In the genomic region with DNA sequence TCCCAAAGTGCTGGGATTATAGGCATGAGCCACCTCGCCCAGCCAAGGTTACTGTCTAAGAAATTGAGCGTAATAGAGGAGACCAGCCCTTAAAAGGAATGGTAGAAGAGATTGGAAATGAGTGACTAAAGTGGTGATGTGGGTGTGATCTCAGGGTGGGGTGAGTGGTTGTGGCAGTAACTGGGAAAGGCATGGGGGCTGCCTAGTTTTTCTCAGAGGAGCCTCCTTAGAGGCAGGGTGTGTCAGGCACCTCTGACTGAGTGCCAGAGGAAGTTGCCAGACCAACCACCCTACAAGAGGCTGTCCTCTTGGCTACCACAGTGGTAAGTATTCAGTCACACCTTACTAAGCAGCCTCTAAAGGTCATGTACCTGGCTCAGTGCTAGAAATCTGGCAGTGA, we compare ENCODE assay signal across 14 cellular contexts. TPM values are rescaled to one million over a fixed set of nuclear protein-coding genes. Genes with fewer than 3 reads are reported as not detected.
DNase-seq lines count a peak whose midpoint lies in the region; ATAC-seq and TF ChIP-seq lines count a peak whose summit lies in the region.
"Had no signal": no experiment of that assay in that cellular context is flagged by ENCODE, and none has a peak within 500 bp of the region (broad histone marks: within the 10 kb centered on the region; RNA-seq: fewer than 3 reads in every experiment).

No MANE protein-coding gene starts in this region.

- no peaks in the 10 kb centered on the region for H3K36me3 ChIP-seq in CD8-positive, alpha-beta memory T cell (ENCODE audit: insufficient read depth, low read length)
- no peaks in the 10 kb centered on the region for H3K36me3 ChIP-seq in mucosa of descending colon (ENCODE audit: low read depth)

- intact Hi-C loops in mucosa of descending colon (cut with DNase I, micrococcal nuclease) = no loop called here

- no peaks in the 10 kb centered on the region for H3K27me3 ChIP-seq in CD8-positive, alpha-beta memory T cell (ENCODE audit: insufficient read depth, low read length, poor library complexity, severe bottlenecking)
- H3K27me3 ChIP-seq: right lobe of liver had no signal

- H3K4me3 ChIP-seq in CD8-positive, alpha-beta memory T cell (ENCODE audit: low read length) = no peak overlapping the region
- H3K4me3 ChIP-seq in mucosa of descending colon = no peak overlapping the region
- H3K4me3 ChIP-seq: right lobe of liver had no signal

- H3K4me1 ChIP-seq in CD8-positive, alpha-beta memory T cell (ENCODE audit: insufficient read depth, low read length) = no peaks in the 10 kb centered on the region
- H3K4me1 ChIP-seq in mucosa of descending colon (ENCODE audit: low read depth) = no peaks in the 10 kb centered on the region
- H3K4me1 ChIP-seq: right lobe of liver had no signal

- H3K9me3 ChIP-seq in CD8-positive, alpha-beta memory T cell (ENCODE audit: low read length) = no peaks in the 10 kb centered on the region
- no peaks in the 10 kb centered on the region for H3K9me3 ChIP-seq in mucosa of descending colon
- H3K9me3 ChIP-seq: right lobe of liver had no signal

- CTCF ChIA-PET in CD8-positive, alpha-beta memory T cell (lab: Charles Lee) = no interaction called here

- H3K4me3 Mint-ChIP-seq in CD8-positive, alpha-beta memory T cell = no peak overlapping the region
- no peak overlapping the region for H3K4me3 Mint-ChIP-seq in activated naive CD8-positive, alpha-beta T cell treated with anti-CD3 and anti-CD28 coated beads, Interleukin-2, amount 10 ng/mL, durations not matched to agents 7 days and 5 days

- no peak for DNase-seq in CD8-positive, alpha-beta memory T cell
- peak; percentile 89 for DNase-seq in HPDE6-E6E7 (ENCODE audit: extremely low spot score)
- DNase-seq in activated naive CD8-positive, alpha-beta T cell treated with anti-CD3 and anti-CD28 coated beads, Interleukin-2, amount 10 ng/mL, durations not matched to agents 7 days and 5 days = no peak
- peak in 1 of 3 donors; percentile 16 for DNase-seq in mucosa of descending colon
- DNase-seq in Kasumi-1 (lab: John Stamatoyannopoulos, UW) = no peak
- DNase-seq in NCI-H526 (lab: John Stamatoyannopoulos, UW) = no peak
- DNase-seq in activated CD8-positive, alpha-beta memory T cell treated with anti-CD3 and anti-CD28 coated beads for 24 hours = no peak
- no peak for DNase-seq in GM19238 (ENCODE audit: insufficient read length, low spot score)
- DNase-seq: NCI-H2029, right lobe of liver had no signal

- ATAC-seq in activated naive CD8-positive, alpha-beta T cell treated with anti-CD3 and anti-CD28 coated beads, Interleukin-2, amount 10 ng/mL, durations not matched to agents 7 days and 5 days (ENCODE audit: low read depth) = peak; percentile 63
- ATAC-seq in mucosa of descending colon = peak; percentile 90
- ATAC-seq: right lobe of liver had no signal

- peaks cover 14 to 26% (median 17%) of the 10 kb centered on the region in 3 donors for H3K4me1 Mint-ChIP-seq in CD8-positive, alpha-beta memory T cell
- peaks cover 24% of the 10 kb centered on the region for H3K4me1 Mint-ChIP-seq in activated naive CD8-positive, alpha-beta T cell treated with anti-CD3 and anti-CD28 coated beads, Interleukin-2, amount 10 ng/mL, durations not matched to agents 7 days and 5 days

- peaks cover 0 to 1% of the 10 kb centered on the region in 2 donors for H3K27me3 Mint-ChIP-seq in CD8-positive, alpha-beta memory T cell
- no peaks in the 10 kb centered on the region for H3K27me3 Mint-ChIP-seq in activated naive CD8-positive, alpha-beta T cell treated with anti-CD3 and anti-CD28 coated beads, Interleukin-2, amount 10 ng/mL, durations not matched to agents 7 days and 5 days

- H3K36me3 Mint-ChIP-seq in CD8-positive, alpha-beta memory T cell = peaks cover 0 to 33% (median 13%) of the 10 kb centered on the region in 3 donors
- H3K36me3 Mint-ChIP-seq in activated naive CD8-positive, alpha-beta T cell treated with anti-CD3 and anti-CD28 coated beads, Interleukin-2, amount 10 ng/mL, durations not matched to agents 7 days and 5 days = peaks cover 30% of the 10 kb centered on the region

- no peak for TF ChIP-seq CTCF in mucosa of descending colon (IDR thresholded peaks at IDR 0.05)

- H3K27ac Mint-ChIP-seq in CD8-positive, alpha-beta memory T cell = peak overlapping the region in 6 of 8 donors; percentile 14 to 89 (median 74)
- H3K27ac Mint-ChIP-seq in activated naive CD8-positive, alpha-beta T cell treated with anti-CD3 and anti-CD28 coated beads, Interleukin-2, amount 10 ng/mL, durations not matched to agents 7 days and 5 days = peak overlapping the region; percentile 58

- H3K9me3 Mint-ChIP-seq in CD8-positive, alpha-beta memory T cell = no peaks in the 10 kb centered on the region
- H3K9me3 Mint-ChIP-seq in activated naive CD8-positive, alpha-beta T cell treated with anti-CD3 and anti-CD28 coated beads, Interleukin-2, amount 10 ng/mL, durations not matched to agents 7 days and 5 days = no peaks in the 10 kb centered on the region

- POLR2A ChIA-PET in CD8-positive, alpha-beta memory T cell (lab: Charles Lee) = interaction anchor here (0.7 kb wide), 1 partner anchor 12 kb away, joined by 9 read pairs; no protein-coding TSS in a partner anchor
- POLR2A ChIA-PET in activated naive CD8-positive, alpha-beta T cell treated with anti-CD3 and anti-CD28 coated beads, Interleukin-2, amount 10 ng/mL, durations not matched to agents 7 days and 5 days (lab: Charles Lee) = interaction anchor here (0.8 to 1.3 kb wide), 2 partner anchors 9 to 37 kb away, joined by 3 to 4 read pairs; a partner anchor contains a TSS

- H3K27ac ChIP-seq in CD8-positive, alpha-beta memory T cell (ENCODE audit: low read depth, low read length) = no peak overlapping the region
- H3K27ac ChIP-seq: C4-2B, right lobe of liver had no signal

RNA-seq across cellular contexts. Expression of a gene that starts 8.9 kb away (rescaled TPM):
- total RNA-seq in CD8-positive, alpha-beta memory T cell = 10 to 100 TPM; 31.3 to 32.2 TPM
- polyA plus RNA-seq in CD8-positive, alpha-beta memory T cell = 15.3 TPM
- total RNA-seq in activated naive CD8-positive, alpha-beta T cell treated with anti-CD3 and anti-CD28 coated beads, Interleukin-2, amount 10 ng/mL, durations not matched to agents 7 days and 5 days = 10 to 100 TPM; 21.1 to 25.2 TPM
- 10 to 100 TPM; 11.6 to 13.5 (median 12.6) TPM for total RNA-seq in mucosa of descending colon

RNA-seq across cellular contexts. Expression of a gene that starts 8.9 kb away (rescaled TPM):
- total RNA-seq in CD8-positive, alpha-beta memory T cell = 10 to 100 TPM; 28.3 to 29.2 TPM
- polyA plus RNA-seq in CD8-positive, alpha-beta memory T cell = 31.5 TPM
- total RNA-seq in activated naive CD8-positive, alpha-beta T cell treated with anti-CD3 and anti-CD28 coated beads, Interleukin-2, amount 10 ng/mL, durations not matched to agents 7 days and 5 days = 10 to 100 TPM; 15.2 to 17.0 TPM
- total RNA-seq in mucosa of descending colon = 1 to 10 TPM; 6.1 to 7.2 (median 6.8) TPM

RNA-seq across cellular contexts. Expression of a gene that starts 16.2 kb away (rescaled TPM):
- total RNA-seq in CD8-positive, alpha-beta memory T cell = not detected
- not detected for polyA plus RNA-seq in CD8-positive, alpha-beta memory T cell
- total RNA-seq in activated naive CD8-positive, alpha-beta T cell treated with anti-CD3 and anti-CD28 coated beads, Interleukin-2, amount 10 ng/mL, durations not matched to agents 7 days and 5 days = not detected
- total RNA-seq in mucosa of descending colon = not detected
- total RNA-seq: H1; myocyte; right lobe of liver; T-helper 1 cell treated with Interleukin-12 subunit alpha and Interleukin-12 subunit beta and Interleukin-4 antibody, amounts not matched to agents 30 ng/mL and 1 ng/mL, for 36 hours had no signal
- polyA plus RNA-seq: H1 had no signal

RNA-seq across cellular contexts. Expression of a gene that starts 32.7 kb away (rescaled TPM):
- total RNA-seq in CD8-positive, alpha-beta memory T cell = 1 to 10 TPM; 6.2 to 6.4 TPM
- polyA plus RNA-seq in CD8-positive, alpha-beta memory T cell = 34.0 TPM
- total RNA-seq in activated naive CD8-positive, alpha-beta T cell treated with anti-CD3 and anti-CD28 coated beads, Interleukin-2, amount 10 ng/mL, durations not matched to agents 7 days and 5 days = 10 to 100 TPM; 27.5 to 28.6 TPM
- 1 to 10 TPM; 1.5 to 2.8 (median 1.6) TPM for total RNA-seq in mucosa of descending colon
- total RNA-seq: H1 had no signal
- polyA plus RNA-seq: H1 had no signal

RNA-seq across cellular contexts. Expression of a gene that starts 51.7 kb away (rescaled TPM):
- under 1 TPM; 0.18 TPM for total RNA-seq in CD8-positive, alpha-beta memory T cell
- polyA plus RNA-seq in CD8-positive, alpha-beta memory T cell = 0.10 TPM
- total RNA-seq in activated naive CD8-positive, alpha-beta T cell treated with anti-CD3 and anti-CD28 coated beads, Interleukin-2, amount 10 ng/mL, durations not matched to agents 7 days and 5 days = under 1 TPM; 0.54 to 0.64 TPM
- total RNA-seq in mucosa of descending colon = not detected
- total RNA-seq: myocyte had no signal
